In genomic region chr18:61949946-61950345, GRCh38 we compare ENCODE assay signal across 18 cellular contexts. TPM values are rescaled to one million over a fixed set of nuclear protein-coding genes. Genes with fewer than 3 reads are reported as not detected.
DNase-seq lines count a peak whose midpoint lies in the region; ATAC-seq and TF ChIP-seq lines count a peak whose summit lies in the region.
"Had no signal": no experiment of that assay in that cellular context is flagged by ENCODE, and none has a peak within 500 bp of the region (broad histone marks: within the 10 kb centered on the region; RNA-seq: fewer than 3 reads in every experiment).

No MANE protein-coding gene starts in this region.

- H3K79me1 ChIP-seq in neuronal stem cell (ENCODE audit: low read depth, low read length): no peaks in the 10 kb centered on the region

- DNase-seq in Daoy (ENCODE audit: low read depth) (peak; percentile 60), SJSA1 (ENCODE audit: low read depth in 1 of 2, low spot score in 2 of 2) (peak; percentile 86 to 90), epithelial cell of esophagus (ENCODE audit: low read depth) (peak; percentile 98), neuronal stem cell (ENCODE audit: low spot score) (no peak), HK-2 (ENCODE audit: unreplicated experiment) (no peak), activated T-cell treated with anti-CD3 and anti-CD28 coated beads for 4 hours (no peak), NCI-H2171 (lab: John Stamatoyannopoulos, UW) (no peak)
- DNase-seq: activated B cell treated with CpG ODN at 0.5 μM for 24 hours; activated T-cell treated with anti-CD3 and anti-CD28 coated beads, Interleukin-2, amount 50 U/mL, for 48 hours; foreskin melanocyte; NCI-H1092; NCI-H524; ovary; stimulated activated CD4-positive, alpha-beta T cell treated with anti-CD3 and anti-CD28 coated beads, Interleukin-2, amount 100 ng/mL, for 24 hours had no signal

- no CpG with 5 or more reads among the region's 10 CpGs for WGBS in neuronal stem cell (ENCODE audit: extremely low coverage in 2 of 2, insufficient read length in 2 of 2, insufficient replicate concordance in 1 of 2), 2 donors

- H2AFZ ChIP-seq in neuronal stem cell (ENCODE audit: low read length): peak overlapping the region; percentile 43

- H3K27ac ChIP-seq in SJSA1: peak overlapping the region; percentile 97
- peak overlapping the region; percentile 3 for H3K27ac ChIP-seq in neuronal stem cell (replicated peaks; ENCODE audit: low read length)
- H3K27ac ChIP-seq: BLaER1 treated with 17β-estradiol and CSF1 and Interleukin-3, amounts not matched to agents 10 nM and 100 nM; ovary had no signal

- H2AK5ac ChIP-seq in neuronal stem cell (ENCODE audit: low read depth, low read length): no peak overlapping the region

- peaks cover 94% of the 10 kb centered on the region for H3K4me1 ChIP-seq in SJSA1 (replicated peaks)
- peaks cover 29 to 32% of the 10 kb centered on the region in 2 donors for H3K4me1 ChIP-seq in neuronal stem cell (ENCODE audit: control insufficient read depth in 2 of 2, insufficient read depth in 1 of 2, low read depth in 1 of 2, low read length in 2 of 2)

- H2BK5ac ChIP-seq in neuronal stem cell (ENCODE audit: low read length): no peak overlapping the region

- H3K9me3 ChIP-seq in SJSA1 (replicated peaks) (no peaks in the 10 kb centered on the region), neuronal stem cell (replicated peaks in 1 of 2; ENCODE audit: control insufficient read depth in 2 of 2, insufficient read depth in 1 of 2, low read depth in 1 of 2, low read length in 2 of 2) (no peaks in the 10 kb centered on the region)
- H3K9me3 ChIP-seq: ovary had no signal

- H2BK120ac ChIP-seq in neuronal stem cell (ENCODE audit: low read depth, low read length): no peak overlapping the region

- H3K18ac ChIP-seq in neuronal stem cell (ENCODE audit: low read length): no peak overlapping the region

- H3K23ac ChIP-seq in neuronal stem cell (ENCODE audit: low read depth, low read length, poor library complexity): no peak overlapping the region

- no peaks in the 10 kb centered on the region for H3K36me3 ChIP-seq in SJSA1
- H3K36me3 ChIP-seq in neuronal stem cell (replicated peaks in 1 of 2; ENCODE audit: control insufficient read depth in 2 of 2, insufficient read depth in 2 of 2, low read length in 2 of 2): no peaks in the 10 kb centered on the region
- H3K36me3 ChIP-seq: BLaER1 treated with 17β-estradiol and CSF1 and Interleukin-3, amounts not matched to agents 10 nM and 100 nM; ovary had no signal

- TF ChIP-seq CTCF in epithelial cell of esophagus (IDR thresholded peaks at IDR 0.05; ENCODE audit: insufficient read depth, low read depth, low read length, missing control alignments): no peak

- H4K91ac ChIP-seq in neuronal stem cell (ENCODE audit: low read depth, low read length, poor library complexity): no peak overlapping the region

- no peak overlapping the region for H3K14ac ChIP-seq in neuronal stem cell (ENCODE audit: low read length)

- no peak overlapping the region for H3K4me2 ChIP-seq in neuronal stem cell (ENCODE audit: insufficient read depth, low read length, poor library complexity, severe bottlenecking)
- H3K4me2 ChIP-seq: BLaER1 treated with 17β-estradiol and CSF1 and Interleukin-3, amounts not matched to agents 10 nM and 100 nM had no signal

- no peak overlapping the region for H2BK15ac ChIP-seq in neuronal stem cell (ENCODE audit: low read length)

- ATAC-seq in GM19351 (IDR thresholded peaks at IDR 0.05; ENCODE audit: unreplicated experiment): no peak
- ATAC-seq: left lobe of liver; stimulated activated memory B cell treated with anti-CD40 and anti-IgM and Interleukin-4, amounts not matched to agents 10 μg/mL and 1 μg/mL and 100 μg/mL, for 72 hours had no signal

- no peak overlapping the region for H3K9ac ChIP-seq in neuronal stem cell (ENCODE audit: low read depth, low read length, poor library complexity)
- H3K9ac ChIP-seq: BLaER1 treated with 17β-estradiol and CSF1 and Interleukin-3, amounts not matched to agents 10 nM and 100 nM had no signal

- H3K4ac ChIP-seq in neuronal stem cell (ENCODE audit: low read length): no peak overlapping the region

- H4K8ac ChIP-seq in neuronal stem cell (ENCODE audit: low read depth, low read length): no peak overlapping the region

- H3K27me3 ChIP-seq in SJSA1 (replicated peaks) (no peaks in the 10 kb centered on the region), neuronal stem cell (ENCODE audit: control insufficient read depth in 3 of 3, insufficient read depth in 3 of 3, low read depth in 1 of 3, low read length in 3 of 3) (no peaks in the 10 kb centered on the region)
- H3K27me3 ChIP-seq: ovary had no signal

- no peak overlapping the region for H2BK12ac ChIP-seq in neuronal stem cell (ENCODE audit: low read length)

- H3K4me3 ChIP-seq in SJSA1 (peak overlapping the region; percentile 30), epithelial cell of esophagus (ENCODE audit: low read length) (no peak overlapping the region), neuronal stem cell (ENCODE audit: low read length in 2 of 2) (no peak overlapping the region)
- H3K4me3 ChIP-seq: BLaER1 treated with 17β-estradiol and CSF1 and Interleukin-3, amounts not matched to agents 10 nM and 100 nM; ovary had no signal

RNA-seq across cellular contexts. Expression of gene RNF152, which starts 57.1 kb away (rescaled TPM):
- 1.3 and 4.2 TPM in 2 replicates for total RNA-seq in Daoy (2014; rRNA removed; shearing (Covaris generic))
- total RNA-seq in SJSA1 (2014; rRNA removed; shearing (Covaris generic)): 15.0 and 18.0 TPM in 2 replicates
- polyA plus RNA-seq in neuronal stem cell (2013, experiment 1 of 2): 4.4 TPM
- 3.8 TPM for polyA plus RNA-seq in neuronal stem cell (2013, experiment 2 of 2)

Comparison
In these comparisons a context has a peak if more than half of its experiments do, and no peak if none do; other contexts are left out.
1. DNase-seq: peak in Daoy (single experiment), SJSA1 (2 of 2) and epithelial cell of esophagus (single experiment); none in neuronal stem cell (single experiment), HK-2 (single experiment), activated T-cell treated with anti-CD3 and anti-CD28 coated beads for 4 hours (single experiment) and NCI-H2171 (single experiment).